Comparison of ENCODE assay signal across 11 cellular contexts in the genomic region with DNA sequence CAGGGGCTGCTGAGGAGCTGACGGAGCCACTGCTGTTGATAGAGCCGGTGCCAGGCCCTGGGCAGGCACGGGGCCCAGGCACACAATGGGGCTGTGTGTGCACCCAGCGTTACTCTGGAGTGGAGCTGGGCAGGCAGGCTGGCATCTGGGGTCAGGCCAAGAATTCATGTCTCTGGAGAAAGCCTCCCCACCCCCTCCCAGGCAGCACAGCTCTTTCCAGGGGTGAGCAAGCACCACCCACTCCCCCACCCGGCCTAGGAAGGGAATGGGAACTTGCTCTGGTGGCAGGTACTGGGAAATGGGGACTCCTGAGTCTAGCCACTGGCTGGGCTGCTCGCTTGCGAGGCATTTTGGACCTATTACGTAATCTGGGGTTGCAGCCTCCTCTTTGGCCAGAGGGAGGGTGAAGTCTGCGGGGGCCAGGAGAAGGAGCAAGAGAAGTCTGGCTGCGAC. TPM values are rescaled to one million over a fixed set of nuclear protein-coding genes. Genes with fewer than 3 reads are reported as not detected.
A peak's percentile ranks its signal among the peaks of the same experiment; 100 is the strongest.
DNase-seq lines count a peak whose midpoint lies in the region; TF ChIP-seq lines count a peak whose summit lies in the region.
"Had no signal": no experiment of that assay in that cellular context is flagged by ENCODE, and none has a peak within 500 bp of the region (broad histone marks: within the 10 kb centered on the region; RNA-seq: fewer than 3 reads in every experiment).

No MANE protein-coding gene starts in this region.

- peaks cover 2% of the 10 kb centered on the region for H3K27me3 Mint-ChIP-seq in activated CD4-positive, alpha-beta T cell treated with anti-CD3 and anti-CD28 coated beads, Interleukin-2, amount 10 ng/mL, durations not matched to agents 7 days and 5 days
- H3K27me3 Mint-ChIP-seq: CD4-positive, CD25-positive, alpha-beta regulatory T cell had no signal

- H3K9me3 Mint-ChIP-seq in activated CD4-positive, alpha-beta T cell treated with anti-CD3 and anti-CD28 coated beads, Interleukin-2, amount 10 ng/mL, durations not matched to agents 7 days and 5 days = no peaks in the 10 kb centered on the region
- H3K9me3 Mint-ChIP-seq: CD4-positive, CD25-positive, alpha-beta regulatory T cell; WTC11 had no signal

- H3K36me3 Mint-ChIP-seq in activated CD4-positive, alpha-beta T cell treated with anti-CD3 and anti-CD28 coated beads, Interleukin-2, amount 10 ng/mL, durations not matched to agents 7 days and 5 days (ENCODE audit: low read depth) = peaks cover 2% of the 10 kb centered on the region
- H3K36me3 Mint-ChIP-seq: WTC11 had no signal

- no peak overlapping the region for H3K4me3 Mint-ChIP-seq in activated CD4-positive, alpha-beta T cell treated with anti-CD3 and anti-CD28 coated beads, Interleukin-2, amount 10 ng/mL, durations not matched to agents 7 days and 5 days
- H3K4me3 Mint-ChIP-seq: CD4-positive, CD25-positive, alpha-beta regulatory T cell; WTC11 had no signal

- no peaks in the 10 kb centered on the region for H3K9me3 ChIP-seq in PC-9 (ENCODE audit: insufficient read depth, low read depth)
- no peaks in the 10 kb centered on the region for H3K9me3 ChIP-seq in osteoblast (ENCODE audit: low read depth, low read length)

- no peaks in the 10 kb centered on the region for H4K20me1 ChIP-seq in PC-9 (ENCODE audit: insufficient read depth)
- peaks cover 49% of the 10 kb centered on the region for H4K20me1 ChIP-seq in osteoblast (ENCODE audit: insufficient read depth, low read length)

- no peaks in the 10 kb centered on the region for H3K79me2 ChIP-seq in PC-9 (ENCODE audit: low read depth)
- H3K79me2 ChIP-seq in osteoblast (ENCODE audit: insufficient read depth, low read length) = peaks cover 20% of the 10 kb centered on the region

- no peak overlapping the region for H2AFZ ChIP-seq in PC-9
- no peak overlapping the region for H2AFZ ChIP-seq in osteoblast (ENCODE audit: low read length)

- intact Hi-C loops in PC-9 (cut with micrococcal nuclease; ENCODE audit: unreplicated experiment) = loop anchor here (1.0 kb wide), 2 partner anchors 11 to 14 kb away; no protein-coding TSS in a partner anchor

- H3K27ac Mint-ChIP-seq in activated CD4-positive, alpha-beta T cell treated with anti-CD3 and anti-CD28 coated beads, Interleukin-2, amount 10 ng/mL, durations not matched to agents 7 days and 5 days = no peak overlapping the region
- H3K27ac Mint-ChIP-seq: CD4-positive, CD25-positive, alpha-beta regulatory T cell; WTC11 had no signal

- H3K27me3 ChIP-seq in PC-9 (ENCODE audit: insufficient read depth, low read depth) (no peaks in the 10 kb centered on the region), osteoblast (ENCODE audit: insufficient read depth, low read length) (no peaks in the 10 kb centered on the region)

- H3K4me3 ChIP-seq in AG10803 (ENCODE audit: low read length) (no peak overlapping the region), PC-9 (no peak overlapping the region; the same call in 1 of the 2 replicates), osteoblast (ENCODE audit: insufficient read depth, low read length) (no peak overlapping the region)

- H3F3A ChIP-seq in PC-9 (ENCODE audit: insufficient read depth, low read depth) = peaks cover 30% of the 10 kb centered on the region

- POLR2A ChIA-PET in PC-9 (lab: Charles Lee; ENCODE audit: unreplicated experiment) = interaction anchor here (0.5 to 1.2 kb wide), 3 partner anchors 15 to 227 kb away, joined by 4 to 7 read pairs (median 6); no protein-coding TSS in a partner anchor
- POLR2A ChIA-PET in activated CD4-positive, alpha-beta T cell treated with anti-CD3 and anti-CD28 coated beads, Interleukin-2, amount 10 ng/mL, durations not matched to agents 7 days and 5 days (lab: Charles Lee) = no interaction called here

- BruUV-seq in PC-9 (replicated peaks; lab: Mats Ljungman, UMichigan) = no TSS peak

- H3K27ac ChIP-seq in PC-9 = peak overlapping the region; percentile 58
- peak overlapping the region; percentile 28 for H3K27ac ChIP-seq in osteoblast (ENCODE audit: low read depth, low read length)

- H3K36me3 ChIP-seq in PC-9 (ENCODE audit: low read depth) (no peaks in the 10 kb centered on the region), osteoblast (ENCODE audit: insufficient read depth, low read length) (no peaks in the 10 kb centered on the region)

- DNase-seq in AG10803 (ENCODE audit: low read depth) = peak; percentile 44
- peak; percentile 48 to 76 for DNase-seq in PC-9
- peak; percentile 46 for DNase-seq in foreskin melanocyte
- DNase-seq in osteoblast (ENCODE audit: insufficient read length, low spot score, missing footprints) = peak; percentile 96
- no peak for DNase-seq in activated CD4-positive, alpha-beta T cell treated with anti-CD3 and anti-CD28 coated beads, Interleukin-2, amount 10 ng/mL, durations not matched to agents 7 days and 5 days
- DNase-seq in NCI-H1930 (lab: John Stamatoyannopoulos, UW) = no peak
- no peak for DNase-seq in stimulated activated CD4-positive, alpha-beta T cell treated with anti-CD3 and anti-CD28 coated beads, Interleukin-4, amount 100 ng/mL, for 24 hours
- no peak for DNase-seq in NCI-H226
- DNase-seq: CD4-positive, CD25-positive, alpha-beta regulatory T cell; KG1 had no signal

- peaks cover 21% of the 10 kb centered on the region for H3K4me1 Mint-ChIP-seq in activated CD4-positive, alpha-beta T cell treated with anti-CD3 and anti-CD28 coated beads, Interleukin-2, amount 10 ng/mL, durations not matched to agents 7 days and 5 days
- H3K4me1 Mint-ChIP-seq: WTC11 had no signal

- CTCF ChIA-PET in PC-9 (lab: Charles Lee) = interaction anchor here (1.5 kb wide), 1 partner anchor 22 kb away, joined by 5 read pairs; no protein-coding TSS in a partner anchor
- CTCF ChIA-PET in activated CD4-positive, alpha-beta T cell treated with anti-CD3 and anti-CD28 coated beads, Interleukin-2, amount 10 ng/mL, durations not matched to agents 7 days and 5 days (lab: Charles Lee) = interaction anchor here (1.2 to 1.8 kb wide), 4 partner anchors 21 to 392 kb away, joined by 3 to 5 read pairs (median 4); no protein-coding TSS in a partner anchor

- H3K4me1 ChIP-seq in PC-9 (replicated peaks; ENCODE audit: insufficient read depth) (peaks cover 35% of the 10 kb centered on the region), osteoblast (ENCODE audit: insufficient read depth, low read length) (peaks cover 33% of the 10 kb centered on the region)

- H3K4me2 ChIP-seq in PC-9 (peak overlapping the region; percentile 65), osteoblast (ENCODE audit: insufficient read depth, low read length) (peak overlapping the region; percentile 36)

- no peaks in the 10 kb centered on the region; the same call in 1 of the 2 replicates for H3K9me2 ChIP-seq in PC-9 (ENCODE audit: insufficient read depth)

- TF ChIP-seq CTCF in AG10803 (conservative IDR thresholded peaks at IDR 0.05; ENCODE audit: low read length) (no peak), PC-9 (conservative IDR thresholded peaks at IDR 0.05) (no peak), osteoblast (IDR thresholded peaks at IDR 0.05; ENCODE audit: extremely low read depth, low read depth, low read length) (no peak)

RNA-seq across cellular contexts. Expression of gene TFEB, which starts 22.7 kb away (rescaled TPM):
- total RNA-seq in PC-9 (2021) (7.3 and 8.6 TPM in 2 replicates), osteoblast (5.1 and 5.6 TPM in 2 replicates)
- total RNA-seq in activated CD4-positive, alpha-beta T cell treated with anti-CD3 and anti-CD28 coated beads, Interleukin-2, amount 10 ng/mL, durations not matched to agents 7 days and 5 days = 10 to 100 TPM in 1 of 2 experiments, 1 to 10 TPM in 1; 9.7 to 12.5 TPM

RNA-seq across cellular contexts. Expression of gene PGC, which starts 34.5 kb away (rescaled TPM):
- total RNA-seq in PC-9 (2021) = not detected in 2 replicates
- total RNA-seq in osteoblast = not detected in 2 replicates
- total RNA-seq in activated CD4-positive, alpha-beta T cell treated with anti-CD3 and anti-CD28 coated beads, Interleukin-2, amount 10 ng/mL, durations not matched to agents 7 days and 5 days = not detected
- total RNA-seq: CD4-positive, CD25-positive, alpha-beta regulatory T cell had no signal

Comparison
In these comparisons a context has a peak if more than half of its experiments do, and no peak if none do; other contexts are left out.
1. DNase-seq: peak in AG10803 (single experiment), PC-9 (2 of 2), foreskin melanocyte (single experiment) and osteoblast (single experiment); none in activated CD4-positive, alpha-beta T cell treated with anti-CD3 and anti-CD28 coated beads, Interleukin-2, amount 10 ng/mL, durations not matched to agents 7 days and 5 days (single experiment), NCI-H1930 (0 of 2), stimulated activated CD4-positive, alpha-beta T cell treated with anti-CD3 and anti-CD28 coated beads, Interleukin-4, amount 100 ng/mL, for 24 hours (single experiment) and NCI-H226 (single experiment).